In the genomic region with DNA sequence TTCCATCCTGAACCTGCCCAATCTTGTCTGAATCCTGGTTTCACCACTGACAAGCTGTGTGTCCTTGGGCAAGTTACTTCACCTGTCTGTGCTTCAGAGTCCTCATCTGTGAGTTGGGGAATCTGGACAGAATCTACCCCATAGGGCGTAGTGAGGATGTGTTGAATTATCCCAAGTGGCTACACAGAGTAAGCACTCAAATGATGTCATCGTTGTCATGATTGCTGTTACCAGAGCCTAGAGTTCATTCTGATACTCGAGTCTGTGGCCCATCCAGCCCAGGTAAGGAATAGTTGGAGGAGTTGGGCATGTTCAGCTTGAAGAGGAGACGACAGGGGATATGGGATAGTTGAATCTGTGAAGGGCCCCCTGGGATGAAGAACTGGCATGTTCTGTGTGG, we compare ENCODE assay signal across 35 cellular contexts. TPM values are rescaled to one million over a fixed set of nuclear protein-coding genes. Genes with fewer than 3 reads are reported as not detected.
DNase-seq lines count a peak whose midpoint lies in the region; ATAC-seq, FAIRE-seq and TF ChIP-seq lines count a peak whose summit lies in the region.
"Had no signal": no experiment of that assay in that cellular context is flagged by ENCODE, and none has a peak within 500 bp of the region (broad histone marks: within the 10 kb centered on the region; RNA-seq: fewer than 3 reads in every experiment).

No MANE protein-coding gene starts in this region.

- H3K4me3 ChIP-seq in sigmoid colon: no peak overlapping the region
- no peak overlapping the region for H3K4me3 ChIP-seq in Karpas-422 (ENCODE audit: low read length)
- H3K4me3 ChIP-seq: ascending aorta, GM12878, SJCRH30, skin epidermis, tibial artery had no signal

- H3K36me3 ChIP-seq in sigmoid colon (no peaks in the 10 kb centered on the region), Karpas-422 (ENCODE audit: insufficient read depth, low read length) (no peaks in the 10 kb centered on the region)
- H3K36me3 ChIP-seq: ascending aorta, BE2C, neutrophil, SJCRH30, tibial artery, WERI-Rb-1 had no signal

- no peaks in the 10 kb centered on the region for H3K27me3 ChIP-seq in sigmoid colon
- no peaks in the 10 kb centered on the region; the same call in 1 of the 2 replicates for H3K27me3 ChIP-seq in Karpas-422 (ENCODE audit: low read length)
- H3K27me3 ChIP-seq: ascending aorta, BE2C, SJCRH30 had no signal

- H3K27ac Mint-ChIP-seq in natural killer cell treated with Interleukin-12 subunit alpha and Interleukin-12 subunit beta and Interleukin-15 and Interleukin-18, amount 100 ng/mL, for 72 hours: no peak overlapping the region
- no peak overlapping the region for H3K27ac Mint-ChIP-seq in natural killer cell
- H3K27ac Mint-ChIP-seq: activated naive CD8-positive, alpha-beta T cell treated with anti-CD3 and anti-CD28 coated beads, Interleukin-2, amount 10 ng/mL, durations not matched to agents 7 days and 5 days; endodermal cell; H9; progenitor cell of endocrine pancreas had no signal

- WGBS in sigmoid colon, 2 donors: 72 to 85% methylated on average over 4 of the region's 4 CpGs

- no peak for ATAC-seq in natural killer cell treated with Interleukin-12 subunit alpha and Interleukin-12 subunit beta and Interleukin-15 and Interleukin-18, amount 100 ng/mL, for 72 hours
- ATAC-seq in natural killer cell: no peak
- ATAC-seq: GM12878 had no signal

- no peak for TF ChIP-seq CTCF in natural killer cell (IDR thresholded peaks at IDR 0.05)
- TF ChIP-seq CTCF in sigmoid colon (IDR thresholded peaks at IDR 0.05): no peak
- TF ChIP-seq CTCF in D721Med (IDR thresholded peaks at IDR 0.05; ENCODE audit: insufficient read depth, missing control alignments): no peak

- H3K27ac ChIP-seq in cingulate gyrus (ENCODE audit: low read depth, low read length) (peak overlapping the region; percentile 96), sigmoid colon (peak overlapping the region in 3 of 4 donors; percentile 79 to 82 (median 82)), Karpas-422 (ENCODE audit: low read length) (no peak overlapping the region)
- H3K27ac ChIP-seq: KMS-11, neutrophil, SJCRH30, WERI-Rb-1 had no signal

- no peaks in the 10 kb centered on the region for H3K9me3 Mint-ChIP-seq in natural killer cell treated with Interleukin-12 subunit alpha and Interleukin-12 subunit beta and Interleukin-15 and Interleukin-18, amount 100 ng/mL, for 72 hours
- H3K9me3 Mint-ChIP-seq in natural killer cell: no peaks in the 10 kb centered on the region
- H3K9me3 Mint-ChIP-seq: activated naive CD8-positive, alpha-beta T cell treated with anti-CD3 and anti-CD28 coated beads, Interleukin-2, amount 10 ng/mL, durations not matched to agents 7 days and 5 days; CD8-positive, alpha-beta memory T cell; endodermal cell; H9 had no signal

- no peaks in the 10 kb centered on the region for H3K9me2 ChIP-seq in Karpas-422 (replicated peaks; ENCODE audit: insufficient read depth, low read length)

- no peaks in the 10 kb centered on the region for H3K36me3 Mint-ChIP-seq in natural killer cell treated with Interleukin-12 subunit alpha and Interleukin-12 subunit beta and Interleukin-15 and Interleukin-18, amount 100 ng/mL, for 72 hours
- H3K36me3 Mint-ChIP-seq in natural killer cell: no peaks in the 10 kb centered on the region
- H3K36me3 Mint-ChIP-seq: activated naive CD8-positive, alpha-beta T cell treated with anti-CD3 and anti-CD28 coated beads, Interleukin-2, amount 10 ng/mL, durations not matched to agents 7 days and 5 days had no signal

- DNase-seq in natural killer cell treated with Interleukin-12 subunit alpha and Interleukin-12 subunit beta and Interleukin-15 and Interleukin-18, amount 100 ng/mL, for 72 hours (ENCODE audit: low spot score): peak; percentile 5
- DNase-seq in natural killer cell (no peak), sigmoid colon (no peak), D721Med (ENCODE audit: insufficient read length, low spot score) (no peak), Karpas-422 (no peak)
- DNase-seq in stimulated activated CD4-positive, alpha-beta T cell treated with anti-CD3 and anti-CD28 coated beads, Interleukin-4, amount 100 ng/mL, for 24 hours: no peak
- DNase-seq: activated CD4-positive, alpha-beta T cell treated with anti-CD3 and anti-CD28 coated beads for 48 hours; activated effector memory CD4-positive, alpha-beta T cell treated with Interleukin-2 at 50 U/mL for 16 hours; activated naive CD8-positive, alpha-beta T cell treated with anti-CD3 and anti-CD28 coated beads, Interleukin-2, amount 10 ng/mL, durations not matched to agents 7 days and 5 days; BE2C; CD8-positive, alpha-beta memory T cell; DMS153; endodermal cell; H9; NCI-H2081 treated with DMSO at 0.1 percent for 48 hours; NCI-H774; SJCRH30; stimulated activated naive CD4-positive, alpha-beta T cell treated with Interleukin-2 at 50 U/mL for 16 hours; T-helper 9 cell; WERI-Rb-1 had no signal

- intact Hi-C loops in natural killer cell (cut with micrococcal nuclease) (no loop called here), sigmoid colon (cut with DNase I) (no loop called here)

- no peak for TF ChIP-seq POLR2A in sigmoid colon (IDR thresholded peaks at IDR 0.05)

- no peak for TF ChIP-seq EP300 in sigmoid colon (IDR thresholded peaks at IDR 0.05)

- no peak overlapping the region for H2AFZ ChIP-seq in Karpas-422 (ENCODE audit: low read length)

- H3K4me3 Mint-ChIP-seq in natural killer cell treated with Interleukin-12 subunit alpha and Interleukin-12 subunit beta and Interleukin-15 and Interleukin-18, amount 100 ng/mL, for 72 hours: no peak overlapping the region
- no peak overlapping the region for H3K4me3 Mint-ChIP-seq in natural killer cell
- H3K4me3 Mint-ChIP-seq: activated naive CD8-positive, alpha-beta T cell treated with anti-CD3 and anti-CD28 coated beads, Interleukin-2, amount 10 ng/mL, durations not matched to agents 7 days and 5 days; CD8-positive, alpha-beta memory T cell; endodermal cell; H9 had no signal

- no peaks in the 10 kb centered on the region for H4K20me1 ChIP-seq in Karpas-422 (ENCODE audit: insufficient read depth, low read depth, low read length)

- no peak overlapping the region for H3K9ac ChIP-seq in Karpas-422 (ENCODE audit: low read length)
- H3K9ac ChIP-seq: KMS-11 had no signal

- H3K79me2 ChIP-seq in Karpas-422 (ENCODE audit: low read length): no peaks in the 10 kb centered on the region

- no peak for FAIRE-seq in D721Med (lab: Jason Lieb, UNC)
- FAIRE-seq: GM12878, keratinocyte had no signal

- H3K9me3 ChIP-seq in sigmoid colon: no peaks in the 10 kb centered on the region
- no peaks in the 10 kb centered on the region for H3K9me3 ChIP-seq in Karpas-422 (ENCODE audit: low read length)
- H3K9me3 ChIP-seq: ascending aorta, BE2C, neutrophil, SJCRH30, tibial artery had no signal

- no peaks in the 10 kb centered on the region for H3K4me1 Mint-ChIP-seq in natural killer cell treated with Interleukin-12 subunit alpha and Interleukin-12 subunit beta and Interleukin-15 and Interleukin-18, amount 100 ng/mL, for 72 hours (ENCODE audit: low read depth in 2 of 2)
- no peaks in the 10 kb centered on the region for H3K4me1 Mint-ChIP-seq in natural killer cell

- peaks cover 0 to 36% (median 31%) of the 10 kb centered on the region in 4 donors for H3K4me1 ChIP-seq in sigmoid colon
- peaks cover 4% of the 10 kb centered on the region; the same call in 1 of the 2 replicates for H3K4me1 ChIP-seq in Karpas-422 (ENCODE audit: low read length)
- H3K4me1 ChIP-seq: SJCRH30 had no signal

- H3K4me2 ChIP-seq in Karpas-422 (ENCODE audit: low read depth, low read length, poor library complexity, severe bottlenecking): no peak overlapping the region
- H3K4me2 ChIP-seq: KMS-11 had no signal

- peaks cover 39 to 55% of the 10 kb centered on the region in 2 donors for H3K27me3 Mint-ChIP-seq in natural killer cell treated with Interleukin-12 subunit alpha and Interleukin-12 subunit beta and Interleukin-15 and Interleukin-18, amount 100 ng/mL, for 72 hours
- H3K27me3 Mint-ChIP-seq in natural killer cell (ENCODE audit: low read depth in 2 of 2): peaks cover 42 to 71% of the 10 kb centered on the region in 2 donors

RNA-seq across cellular contexts. Expression of a gene that starts 45.9 kb away (rescaled TPM):
- under 1 TPM; 0.14 to 0.17 TPM for total RNA-seq in natural killer cell treated with Interleukin-12 subunit alpha and Interleukin-12 subunit beta and Interleukin-15 and Interleukin-18, amount 100 ng/mL, for 72 hours
- total RNA-seq in natural killer cell (1 to 10 TPM in 1 of 3 donors, under 1 TPM in 2; 0.14 to 1.3 (median 0.58) TPM), sigmoid colon (10 to 100 TPM in 3 of 4 donors, 1 to 10 TPM in 1; 7.1 to 20.5 (median 15.2) TPM)
- polyA plus RNA-seq in sigmoid colon: 1 to 10 TPM in 1 of 3 donors, under 1 TPM in 1, not detected in 1; 0.60 to 2.8 TPM
- total RNA-seq in Karpas-422 (2014; rRNA removed; shearing (Covaris generic); ENCODE audit: low replicate concordance): 0.14 and 0.15 TPM in 2 replicates
- total RNA-seq: fibroblast of villous mesenchyme had no signal

RNA-seq across cellular contexts. Expression of a gene that starts 58.8 kb away (rescaled TPM):
- total RNA-seq in natural killer cell treated with Interleukin-12 subunit alpha and Interleukin-12 subunit beta and Interleukin-15 and Interleukin-18, amount 100 ng/mL, for 72 hours: not detected
- not detected for total RNA-seq in natural killer cell
- not detected for total RNA-seq in sigmoid colon
- not detected for polyA plus RNA-seq in sigmoid colon
- total RNA-seq in Karpas-422 (2014; rRNA removed; shearing (Covaris generic); ENCODE audit: low replicate concordance): not detected in 2 replicates
- total RNA-seq: activated CD8-positive, alpha-beta memory T cell treated with anti-CD3 and anti-CD28 coated beads for 36 hours; activated naive CD8-positive, alpha-beta T cell treated with anti-CD3 and anti-CD28 coated beads, Interleukin-2, amount 10 ng/mL, durations not matched to agents 7 days and 5 days; ascending aorta; cardiac septum; CD8-positive, alpha-beta memory T cell; endodermal cell; fibroblast of villous mesenchyme; GM12878; H9; liver; myocyte; progenitor cell of endocrine pancreas; SJCRH30 had no signal
- polyA plus RNA-seq: CD8-positive, alpha-beta memory T cell; esophagus; GM12878; keratinocyte; liver had no signal
